In the genomic region with DNA sequence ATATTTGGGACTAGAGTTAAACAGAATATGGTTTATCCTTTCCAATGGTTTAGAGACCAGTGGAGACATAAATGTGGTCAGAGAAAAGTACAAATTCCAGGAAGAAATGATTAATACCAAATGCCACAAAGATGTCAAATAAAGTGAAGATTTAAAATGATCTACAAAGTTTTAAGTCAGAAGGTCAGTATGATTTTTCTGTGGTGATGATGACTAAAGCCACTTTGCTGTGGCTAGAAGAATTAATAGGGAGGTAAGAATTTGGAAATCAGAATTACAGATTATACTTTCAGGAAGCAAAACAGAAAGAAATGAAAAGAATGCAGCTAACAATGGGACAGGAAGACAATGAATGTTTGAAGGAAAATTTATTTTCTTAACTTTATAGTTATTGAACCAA, we compare ENCODE assay signal across 28 cellular contexts.
"Had no signal": no experiment of that assay in that cellular context is flagged by ENCODE, and none has a peak within 500 bp of the region (broad histone marks: within the 10 kb centered on the region; RNA-seq: fewer than 3 reads in every experiment).

No MANE protein-coding gene starts in this region.

- FAIRE-seq: TTC549 had no signal

- H3K4me3 ChIP-seq: MG63, SJCRH30, SK-N-MC had no signal

- H3K4me3 Mint-ChIP-seq: activated CD4-positive, alpha-beta T cell treated with anti-CD3 and anti-CD28 coated beads, Interleukin-2, amount 10 ng/mL, durations not matched to agents 24 days and 14 days; activated CD8-positive, alpha-beta T cell treated with anti-CD3 and anti-CD28 coated beads for 36 hours; activated naive CD8-positive, alpha-beta T cell treated with anti-CD3 and anti-CD28 coated beads for 36 hours; activated T-cell treated with anti-CD3 and anti-CD28 coated beads, Interleukin-2, amount 50 U/mL, for 72 hours; activated T-helper 17 cell treated with anti-CD3 and anti-CD28 coated beads, Interleukin-2, amount 50 U/mL, for 72 hours had no signal

- H3K27me3 Mint-ChIP-seq: activated CD4-positive, alpha-beta T cell treated with anti-CD3 and anti-CD28 coated beads, Interleukin-2, amount 10 ng/mL, durations not matched to agents 24 days and 14 days; activated CD8-positive, alpha-beta T cell treated with anti-CD3 and anti-CD28 coated beads for 36 hours; activated naive CD8-positive, alpha-beta T cell treated with anti-CD3 and anti-CD28 coated beads for 36 hours; activated T-helper 17 cell treated with anti-CD3 and anti-CD28 coated beads, Interleukin-2, amount 50 U/mL, for 72 hours had no signal

- H3K4me1 ChIP-seq: SJCRH30 had no signal

- H3K4me1 Mint-ChIP-seq: activated CD4-positive, alpha-beta T cell treated with anti-CD3 and anti-CD28 coated beads, Interleukin-2, amount 10 ng/mL, durations not matched to agents 24 days and 14 days; activated naive CD8-positive, alpha-beta T cell treated with anti-CD3 and anti-CD28 coated beads for 36 hours; activated T-helper 17 cell treated with anti-CD3 and anti-CD28 coated beads, Interleukin-2, amount 50 U/mL, for 72 hours had no signal

- H3K27me3 ChIP-seq: MG63, SJCRH30 had no signal

- H3K27ac Mint-ChIP-seq: activated CD4-positive, alpha-beta T cell treated with anti-CD3 and anti-CD28 coated beads, Interleukin-2, amount 10 ng/mL, durations not matched to agents 24 days and 14 days; activated CD8-positive, alpha-beta T cell treated with anti-CD3 and anti-CD28 coated beads for 36 hours; activated naive CD8-positive, alpha-beta T cell treated with anti-CD3 and anti-CD28 coated beads for 36 hours; activated T-cell treated with anti-CD3 and anti-CD28 coated beads, Interleukin-2, amount 50 U/mL, for 72 hours; activated T-helper 17 cell treated with anti-CD3 and anti-CD28 coated beads, Interleukin-2, amount 50 U/mL, for 72 hours had no signal

- H3K27ac ChIP-seq: SJCRH30, SK-N-MC had no signal

- DNase-seq: activated CD4-positive, alpha-beta T cell treated with anti-CD3 and anti-CD28 coated beads, Interleukin-2, amount 10 ng/mL, durations not matched to agents 24 days and 14 days; activated CD4-positive, alpha-beta T cell treated with anti-CD3 and anti-CD28 coated beads, Interleukin-2, amount 50 U/mL, for 4 hours; activated CD8-positive, alpha-beta T cell treated with anti-CD3 and anti-CD28 coated beads for 36 hours; activated effector memory CD4-positive, alpha-beta T cell treated with anti-CD3 and anti-CD28 coated beads, Interleukin-2, amount 50 U/mL, for 16 hours; activated naive CD4-positive, alpha-beta T cell; activated naive CD4-positive, alpha-beta T cell treated with anti-CD3 and anti-CD28 coated beads, Interleukin-2, amount 50 U/mL, for 16 hours; activated naive CD8-positive, alpha-beta T cell treated with anti-CD3 and anti-CD28 coated beads for 36 hours; activated T-cell treated with anti-CD3 and anti-CD28 coated beads, Interleukin-2, amount 50 U/mL, for 1 hour; activated T-cell treated with anti-CD3 and anti-CD28 coated beads, Interleukin-2, amount 50 U/mL, for 72 hours; amniotic stem cell; aorta; Karpas-422; KBM-7; MG63; NCI-H1048; NCI-H1105 treated with DMSO at 0.1 percent for 48 hours; NCI-H1436; NCI-H1694; NCI-H2029; NCI-H345; NCI-H524 treated with DMSO at 0.1 percent for 48 hours; NCI-H748 treated with DMSO at 0.1 percent for 48 hours; NK-92 treated with Interleukin-12 subunit alpha and Interleukin-12 subunit beta, amount 100 ng/mL, for 24 hours; SHP77; SJCRH30 had no signal

- ATAC-seq: activated CD8-positive, alpha-beta T cell treated with anti-CD3 and anti-CD28 coated beads for 36 hours; activated T-cell treated with anti-CD3 and anti-CD28 coated beads, Interleukin-2, amount 50 U/mL, for 72 hours; activated T-helper 17 cell treated with anti-CD3 and anti-CD28 coated beads, Interleukin-2, amount 50 U/mL, for 72 hours had no signal

- H3K36me3 Mint-ChIP-seq: activated naive CD8-positive, alpha-beta T cell treated with anti-CD3 and anti-CD28 coated beads for 36 hours had no signal

- H3K36me3 ChIP-seq: MG63, SJCRH30 had no signal

- H3K9me3 ChIP-seq: MG63, SJCRH30 had no signal
